In the genomic region with DNA sequence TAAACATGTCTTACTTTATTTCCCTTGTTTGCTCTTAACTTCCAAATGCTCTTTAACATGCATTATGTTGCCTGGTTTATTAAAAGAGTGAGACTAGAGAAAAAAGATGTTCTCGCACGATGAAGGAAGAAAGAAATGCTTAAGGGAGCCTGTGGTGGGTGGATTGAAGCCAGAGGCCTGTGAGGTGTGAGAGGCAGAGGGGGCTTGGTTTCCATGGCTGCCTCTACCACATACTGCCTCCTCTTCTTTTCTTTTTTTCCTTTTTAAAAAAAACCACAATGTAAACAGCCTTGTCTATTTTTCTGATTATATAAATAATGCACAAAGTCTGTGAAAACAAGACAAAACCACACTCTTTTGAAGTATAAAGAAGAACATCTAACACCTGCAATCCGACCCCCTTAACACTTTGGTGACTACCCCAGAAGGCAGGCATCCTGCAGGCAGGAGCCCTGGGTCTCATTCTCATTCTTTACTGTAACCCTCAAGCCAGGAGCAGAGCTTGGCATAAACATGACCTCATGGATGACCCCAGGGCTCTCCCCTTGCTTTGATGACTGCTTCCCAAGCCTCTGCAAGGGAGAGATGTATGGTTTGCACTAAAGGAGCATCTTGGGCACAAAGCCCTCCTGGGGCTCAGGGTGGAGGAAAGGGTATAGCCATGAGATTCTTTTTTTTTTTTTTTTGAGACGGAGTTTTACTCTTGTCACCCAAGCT, we compare ENCODE assay signal across 19 cellular contexts. TPM values are rescaled to one million over a fixed set of nuclear protein-coding genes. Genes with fewer than 3 reads are reported as not detected.
DNase-seq lines count a peak whose midpoint lies in the region; ATAC-seq and TF ChIP-seq lines count a peak whose summit lies in the region.
"Had no signal": no experiment of that assay in that cellular context is flagged by ENCODE, and none has a peak within 500 bp of the region (broad histone marks: within the 10 kb centered on the region; RNA-seq: fewer than 3 reads in every experiment).

No MANE protein-coding gene starts in this region.

- H3K4me1 ChIP-seq in BLaER1 (peaks cover 21% of the 10 kb centered on the region), DND-41 (ENCODE audit: insufficient read depth, low read length) (peaks cover 11% of the 10 kb centered on the region; the same call in 1 of the 2 replicates), OCI-LY7 (ENCODE audit: insufficient read depth, low read length, poor library complexity, severe bottlenecking) (peaks cover 41% of the 10 kb centered on the region), endodermal cell (ENCODE audit: control insufficient read depth, insufficient read depth, low read length) (peaks cover 6% of the 10 kb centered on the region), ovary (ENCODE audit: insufficient read depth) (no peaks in the 10 kb centered on the region), upper lobe of right lung (no peaks in the 10 kb centered on the region), Karpas-422 (ENCODE audit: low read length) (peaks cover 19% of the 10 kb centered on the region)
- H3K4me1 ChIP-seq: Caco-2, SJSA1 had no signal

- H3K4me2 ChIP-seq in BLaER1 (peak overlapping the region; percentile 18), DND-41 (ENCODE audit: insufficient read depth, low read length) (no peak overlapping the region), OCI-LY7 (ENCODE audit: low read length) (no peak overlapping the region), Karpas-422 (ENCODE audit: low read depth, low read length, poor library complexity, severe bottlenecking) (no peak overlapping the region)
- H3K4me2 ChIP-seq: KMS-11 had no signal

- peaks cover 17% of the 10 kb centered on the region for H3K4me1 Mint-ChIP-seq in endodermal cell
- peaks cover 2% of the 10 kb centered on the region for H3K4me1 Mint-ChIP-seq in glutamatergic neuron (ENCODE audit: low read depth, unreplicated experiment)

- POLR2A ChIA-PET in OCI-LY7 (lab: Charles Lee): interaction anchor here (0.6 to 8.3 kb wide), 3 partner anchors 10 to 302 kb away, joined by 3 to 106 read pairs (median 14); partner anchors contain the start of gene PARP1

- no peak overlapping the region for H3K4me3 Mint-ChIP-seq in endodermal cell
- H3K4me3 Mint-ChIP-seq in glutamatergic neuron (ENCODE audit: unreplicated experiment): no peak overlapping the region
- H3K4me3 Mint-ChIP-seq: CD4-positive, CD25-positive, alpha-beta regulatory T cell had no signal

- ATAC-seq in DND-41 (ENCODE audit: insufficient read depth, low read depth): peak; percentile 86
- no peak for ATAC-seq in upper lobe of right lung
- ATAC-seq: Right ventricle myocardium inferior had no signal

- peak; percentile 40 for DNase-seq in DND-41
- DNase-seq in OCI-LY7 (ENCODE audit: low spot score): no peak
- peak; percentile 24 for DNase-seq in endodermal cell
- no peak for DNase-seq in glutamatergic neuron
- no peak for DNase-seq in ovary
- DNase-seq in upper lobe of right lung: no peak
- DNase-seq in Karpas-422: no peak
- DNase-seq: Caco-2; CD4-positive, CD25-positive, alpha-beta regulatory T cell; DMS 273 treated with DMSO at 0.1 percent for 48 hours; DMS79 treated with DMSO at 0.1 percent for 48 hours; NCI-H1105; NCI-H2081; NCI-H2171 treated with DMSO at 0.1 percent for 48 hours; NCI-H526 had no signal

- H3K27me3 Mint-ChIP-seq in endodermal cell (ENCODE audit: insufficient read depth) (peaks cover 2% of the 10 kb centered on the region), glutamatergic neuron (ENCODE audit: unreplicated experiment) (peaks cover 5% of the 10 kb centered on the region)

- 67 to 68% methylated on average over 1 to 4 of the region's 4 CpGs for WGBS in endodermal cell (ENCODE audit: insufficient coverage in 1 of 2, insufficient read length in 1 of 2), 2 experiments
- 68 to 75% (median 74%) methylated on average over 4 of the region's 4 CpGs for WGBS in ovary, 3 donors

- CTCF ChIA-PET in OCI-LY7 (lab: Charles Lee; ENCODE audit: unreplicated experiment): no interaction called here

- H3K36me3 Mint-ChIP-seq in endodermal cell (ENCODE audit: low read depth): no peaks in the 10 kb centered on the region
- H3K36me3 Mint-ChIP-seq in glutamatergic neuron (ENCODE audit: unreplicated experiment): no peaks in the 10 kb centered on the region
- H3K36me3 Mint-ChIP-seq: CD4-positive, CD25-positive, alpha-beta regulatory T cell had no signal

- no peaks in the 10 kb centered on the region for H3K27me3 ChIP-seq in BLaER1
- H3K27me3 ChIP-seq in DND-41 (ENCODE audit: insufficient read depth, low read length, poor library complexity): no peaks in the 10 kb centered on the region
- no peaks in the 10 kb centered on the region for H3K27me3 ChIP-seq in endodermal cell (ENCODE audit: control insufficient read depth, insufficient read depth, low read length, poor library complexity, severe bottlenecking)
- H3K27me3 ChIP-seq in ovary: no peaks in the 10 kb centered on the region
- H3K27me3 ChIP-seq in upper lobe of right lung: no peaks in the 10 kb centered on the region
- no peaks in the 10 kb centered on the region for H3K27me3 ChIP-seq in Karpas-422 (ENCODE audit: low read length)

- H3K9me3 ChIP-seq in BLaER1 (no peaks in the 10 kb centered on the region), DND-41 (ENCODE audit: insufficient read depth, low read length, severe bottlenecking) (no peaks in the 10 kb centered on the region), OCI-LY7 (ENCODE audit: low read length) (no peaks in the 10 kb centered on the region), endodermal cell (ENCODE audit: control insufficient read depth, low read length) (no peaks in the 10 kb centered on the region), ovary (no peaks in the 10 kb centered on the region), upper lobe of right lung (no peaks in the 10 kb centered on the region), Karpas-422 (ENCODE audit: low read length) (no peaks in the 10 kb centered on the region)
- H3K9me3 ChIP-seq: Caco-2, SJSA1 had no signal

- H3K79me2 ChIP-seq in DND-41 (ENCODE audit: insufficient read depth, low read length) (no peaks in the 10 kb centered on the region), OCI-LY7 (ENCODE audit: insufficient read depth, low read depth, low read length) (no peaks in the 10 kb centered on the region), Karpas-422 (ENCODE audit: low read length) (no peaks in the 10 kb centered on the region)

- H3K9me3 Mint-ChIP-seq in endodermal cell: no peaks in the 10 kb centered on the region
- H3K9me3 Mint-ChIP-seq in glutamatergic neuron (ENCODE audit: unreplicated experiment): peaks cover 1% of the 10 kb centered on the region
- H3K9me3 Mint-ChIP-seq: CD4-positive, CD25-positive, alpha-beta regulatory T cell had no signal

- H4K20me1 ChIP-seq in BLaER1 (no peaks in the 10 kb centered on the region), DND-41 (ENCODE audit: insufficient read depth, low read length) (no peaks in the 10 kb centered on the region), OCI-LY7 (ENCODE audit: insufficient read depth, low read length) (no peaks in the 10 kb centered on the region), Karpas-422 (ENCODE audit: insufficient read depth, low read depth, low read length) (no peaks in the 10 kb centered on the region)

- no peak for TF ChIP-seq EP300 in ovary (IDR thresholded peaks at IDR 0.05)

- H3K27ac ChIP-seq in BLaER1: no peak overlapping the region
- H3K27ac ChIP-seq in DND-41 (ENCODE audit: low read length): no peak overlapping the region
- no peak overlapping the region for H3K27ac ChIP-seq in OCI-LY7 (ENCODE audit: low read depth, low read length, poor library complexity, severe bottlenecking)
- no peak overlapping the region for H3K27ac ChIP-seq in endodermal cell (ENCODE audit: low read depth, low read length)
- no peak overlapping the region for H3K27ac ChIP-seq in ovary
- H3K27ac ChIP-seq in upper lobe of right lung: no peak overlapping the region
- H3K27ac ChIP-seq in Karpas-422 (ENCODE audit: low read length): no peak overlapping the region
- H3K27ac ChIP-seq: KMS-11, SJSA1 had no signal

- H3K9ac ChIP-seq in BLaER1: no peak overlapping the region
- H3K9ac ChIP-seq in DND-41 (ENCODE audit: low read depth, low read length): no peak overlapping the region
- H3K9ac ChIP-seq in endodermal cell (ENCODE audit: extremely low read depth, low read length, poor library complexity, severe bottlenecking): no peak overlapping the region
- H3K9ac ChIP-seq in Karpas-422 (ENCODE audit: low read length): no peak overlapping the region
- H3K9ac ChIP-seq: KMS-11 had no signal

- no TSS peak for BruUV-seq in OCI-LY7 (replicated peaks; lab: Mats Ljungman, UMichigan)

- H3K36me3 ChIP-seq in BLaER1 (no peaks in the 10 kb centered on the region), DND-41 (ENCODE audit: insufficient read depth, low read length) (no peaks in the 10 kb centered on the region), OCI-LY7 (ENCODE audit: insufficient read depth, low read length) (no peaks in the 10 kb centered on the region), endodermal cell (ENCODE audit: control insufficient read depth, insufficient read depth, low read length) (no peaks in the 10 kb centered on the region), ovary (no peaks in the 10 kb centered on the region), upper lobe of right lung (no peaks in the 10 kb centered on the region), Karpas-422 (ENCODE audit: insufficient read depth, low read length) (no peaks in the 10 kb centered on the region)
- H3K36me3 ChIP-seq: SJSA1 had no signal

- H3K9me2 ChIP-seq in OCI-LY7 (ENCODE audit: insufficient read depth, low read length) (no peaks in the 10 kb centered on the region), Karpas-422 (replicated peaks; ENCODE audit: insufficient read depth, low read length) (no peaks in the 10 kb centered on the region)

- H2AFZ ChIP-seq in DND-41 (ENCODE audit: low read depth, low read length) (no peak overlapping the region), OCI-LY7 (ENCODE audit: low read length) (peak overlapping the region; percentile 1; the same call in 1 of the 2 replicates), Karpas-422 (ENCODE audit: low read length) (no peak overlapping the region)

- TF ChIP-seq CTCF in DND-41 (IDR thresholded peaks at IDR 0.05; ENCODE audit: borderline replicate concordance, extremely low read depth, low read length, poor library complexity, severe bottlenecking) (no peak), OCI-LY7 (conservative IDR thresholded peaks at IDR 0.05; ENCODE audit: low read length) (no peak), endodermal cell (conservative IDR thresholded peaks at IDR 0.05) (no peak), glutamatergic neuron (IDR thresholded peaks at IDR 0.05; ENCODE audit: partially characterized antibody, unreplicated experiment) (no peak), ovary (IDR thresholded peaks at IDR 0.05) (no peak), upper lobe of right lung (IDR thresholded peaks at IDR 0.05) (no peak)

- intact Hi-C loops in OCI-LY7 (cut with micrococcal nuclease; ENCODE audit: unreplicated experiment) (no loop called here), ovary (cut with DNase I) (no loop called here), upper lobe of right lung (cut with DNase I) (no loop called here)

- TF ChIP-seq POLR2A in ovary (IDR thresholded peaks at IDR 0.05): no peak

- H3K27ac Mint-ChIP-seq in endodermal cell: no peak overlapping the region
- H3K27ac Mint-ChIP-seq in glutamatergic neuron (ENCODE audit: unreplicated experiment): no peak overlapping the region

- H3K4me3 ChIP-seq in BLaER1: no peak overlapping the region
- H3K4me3 ChIP-seq in DND-41 (ENCODE audit: low read depth in 1 of 2, low read length in 2 of 2): no peak overlapping the region
- H3K4me3 ChIP-seq in OCI-LY7 (ENCODE audit: low read depth, low read length, poor library complexity, severe bottlenecking): no peak overlapping the region
- no peak overlapping the region for H3K4me3 ChIP-seq in endodermal cell (ENCODE audit: low read length)
- no peak overlapping the region for H3K4me3 ChIP-seq in ovary
- no peak overlapping the region for H3K4me3 ChIP-seq in upper lobe of right lung
- H3K4me3 ChIP-seq in Karpas-422 (ENCODE audit: low read length): no peak overlapping the region
- H3K4me3 ChIP-seq: SJSA1 had no signal

RNA-seq across cellular contexts. Expression of gene PARP1, which starts 10.1 kb away (rescaled TPM):
- 532 and 610 TPM in 2 replicates for total RNA-seq in OCI-LY7 (2014; rRNA removed; shearing (Covaris generic))
- total RNA-seq in OCI-LY7 (2022): 558 and 594 TPM in 2 replicates
- total RNA-seq in endodermal cell: 100 to 1,000 TPM; 170 to 173 TPM
- 196 TPM for polyA plus RNA-seq in endodermal cell (2013, experiment 1 of 2)
- 182 TPM for polyA plus RNA-seq in endodermal cell (2013, experiment 2 of 2)
- total RNA-seq in glutamatergic neuron (ENCODE audit: unreplicated experiment): 168 TPM
- total RNA-seq in ovary: 10 to 100 TPM; 35.9 to 71.4 (median 63.1) TPM
- polyA plus RNA-seq in ovary: 10 to 100 TPM; 24.7 to 74.6 TPM
- 64.6 TPM for total RNA-seq in upper lobe of right lung
- total RNA-seq in Karpas-422 (2014; rRNA removed; shearing (Covaris generic); ENCODE audit: low replicate concordance): 298 and 586 TPM in 2 replicates

Comparison
In these comparisons a context has a peak if more than half of its experiments do, and no peak if none do; other contexts are left out.
1. DNase-seq: peak in DND-41 (single experiment) and endodermal cell (single experiment); none in OCI-LY7 (single experiment), glutamatergic neuron (single experiment), ovary (0 of 5), upper lobe of right lung (single experiment) and Karpas-422 (single experiment).